ENCODE assay signal across 11 cellular contexts in genomic region chr2:1874101-1874865, GRCh38.
"Had no signal": no experiment of that assay in that cellular context is flagged by ENCODE, and none has a peak within 500 bp of the region (broad histone marks: within the 10 kb centered on the region; RNA-seq: fewer than 3 reads in every experiment).

No MANE protein-coding gene starts in this region.

- DNase-seq: activated CD4-positive, alpha-beta T cell treated with anti-CD3 and anti-CD28 coated beads, Interleukin-2, amount 50 U/mL, for 48 hours; activated gamma-delta T cell; effector memory CD4-positive, alpha-beta T cell; esophagus squamous epithelium; mesendoderm; naive thymus-derived CD4-positive, alpha-beta T cell; retina; stimulated activated naive B cell treated with anti-CD40 and anti-IgM and Interleukin-4, amounts not matched to agents 10 μg/mL and 1 μg/mL and 100 μg/mL, for 72 hours; tibial artery; WERI-Rb-1 had no signal

- H3K27ac ChIP-seq: esophagus squamous epithelium, neutrophil, tibial artery, WERI-Rb-1 had no signal

- H3K4me3 ChIP-seq: esophagus squamous epithelium, tibial artery had no signal

- ATAC-seq: naive thymus-derived CD4-positive, alpha-beta T cell; stimulated activated naive B cell treated with anti-CD40 and anti-IgM and Interleukin-4, amounts not matched to agents 10 μg/mL and 1 μg/mL and 100 μg/mL, for 72 hours had no signal

- H3K36me3 ChIP-seq: esophagus squamous epithelium, neutrophil, tibial artery, WERI-Rb-1 had no signal

- H3K9me3 ChIP-seq: esophagus squamous epithelium, neutrophil, tibial artery had no signal
